20 cellular contexts compared by ENCODE assay signal in genomic region chr11:6841694-6842093, GRCh38. TPM values are rescaled to one million over a fixed set of nuclear protein-coding genes. Genes with fewer than 3 reads are reported as not detected.
DNase-seq lines count a peak whose midpoint lies in the region; ATAC-seq and TF ChIP-seq lines count a peak whose summit lies in the region.
"Had no signal": no experiment of that assay in that cellular context is flagged by ENCODE, and none has a peak within 500 bp of the region (broad histone marks: within the 10 kb centered on the region; RNA-seq: fewer than 3 reads in every experiment).

No MANE protein-coding gene starts in this region.

- no peak overlapping the region; the same call in 1 of the 2 replicates for H3K9ac ChIP-seq in OCI-LY3 (ENCODE audit: low read length)
- H3K9ac ChIP-seq: GM23248 had no signal

- no peaks in the 10 kb centered on the region for H3K36me3 ChIP-seq in GM06990 (ENCODE audit: control insufficient read depth, insufficient read depth, low read length)
- H3K36me3 ChIP-seq in OCI-LY3 (replicated peaks; ENCODE audit: low read depth, low read length), result no peaks in the 10 kb centered on the region

- H3K79me2 ChIP-seq in OCI-LY3 (ENCODE audit: low read length), result no peaks in the 10 kb centered on the region

- H3K27ac ChIP-seq in OCI-LY3 (ENCODE audit: low read length), result no peak overlapping the region
- no peak overlapping the region for H3K27ac ChIP-seq in right cardiac atrium (ENCODE audit: low read length)
- H3K27ac ChIP-seq: 22Rv1, GM23248 had no signal

- ATAC-seq in GM18868 (IDR thresholded peaks at IDR 0.05; ENCODE audit: unreplicated experiment), result peak; percentile 61
- peak; percentile 71 for ATAC-seq in GM21529 (IDR thresholded peaks at IDR 0.05; ENCODE audit: unreplicated experiment)
- no peak for ATAC-seq in HG02870 (IDR thresholded peaks at IDR 0.05; ENCODE audit: unreplicated experiment)
- ATAC-seq in right cardiac atrium, result no peak
- ATAC-seq: CD8-positive, alpha-beta T cell; HCT116; K562 had no signal

- H3K27me3 ChIP-seq in GM06990 (replicated peaks; ENCODE audit: control insufficient read depth, insufficient read depth, low read length), result no peaks in the 10 kb centered on the region
- no peaks in the 10 kb centered on the region for H3K27me3 ChIP-seq in OCI-LY3 (ENCODE audit: low read depth, low read length)
- H3K27me3 ChIP-seq in right cardiac atrium (ENCODE audit: control insufficient read depth, insufficient read depth), result no peaks in the 10 kb centered on the region

- no peak overlapping the region for H2AFZ ChIP-seq in OCI-LY3 (ENCODE audit: low read depth, low read length)
- H2AFZ ChIP-seq: GM23248 had no signal

- intact Hi-C loops in right cardiac atrium (cut with DNase I), result no loop called here

- peak overlapping the region; percentile 41 for H3K4me2 ChIP-seq in OCI-LY3 (ENCODE audit: low read length)

- H3K4me3 ChIP-seq in GM06990 (replicated peaks; ENCODE audit: low read depth, low read length), result no peak overlapping the region
- no peak overlapping the region for H3K4me3 ChIP-seq in OCI-LY3 (ENCODE audit: low read length)
- H3K4me3 ChIP-seq in right cardiac atrium (ENCODE audit: low read length), result no peak overlapping the region
- H3K4me3 ChIP-seq: GM23248, K562 had no signal

- peak; percentile 26 for DNase-seq in GM06990 (ENCODE audit: extremely low read depth, insufficient read length)
- DNase-seq in GF-D8 (lab: John Stamatoyannopoulos, UW), result no peak
- no peak for DNase-seq in right cardiac atrium
- DNase-seq: CD8-positive, alpha-beta T cell; COR-L47; DMS153; DMS79 treated with DMSO at 0.1 percent for 48 hours; EL; GM23248; Karpas-422 had no signal

- H3K9me3 ChIP-seq in OCI-LY3 (ENCODE audit: insufficient read depth, low read length) (no peaks in the 10 kb centered on the region), right cardiac atrium (ENCODE audit: control insufficient read depth, low read length) (no peaks in the 10 kb centered on the region)

- no peaks in the 10 kb centered on the region for H4K20me1 ChIP-seq in OCI-LY3 (ENCODE audit: insufficient read depth, low read length)

- H3K4me1 ChIP-seq in OCI-LY3 (ENCODE audit: low read length) (peaks cover 13% of the 10 kb centered on the region), right cardiac atrium (ENCODE audit: control insufficient read depth, insufficient read depth, low read length) (no peaks in the 10 kb centered on the region)

- TF ChIP-seq CTCF in GM06990 (IDR thresholded peaks at IDR 0.05; ENCODE audit: insufficient read depth, low read length, poor library complexity, severe bottlenecking) (no peak), OCI-LY3 (IDR thresholded peaks at IDR 0.05; ENCODE audit: low read depth, low read length) (no peak)

RNA-seq across cellular contexts. Expression of gene OR10A5, which starts 3.8 kb away (rescaled TPM):
- total RNA-seq in right cardiac atrium, result not detected
- polyA plus RNA-seq in right cardiac atrium, result not detected
- total RNA-seq: A673; CD8-positive, alpha-beta T cell; GM23248; K562 had no signal
- polyA plus RNA-seq: BJ, CD14-positive monocyte, GM23248 had no signal

RNA-seq across cellular contexts. Expression of gene OR10A2, which starts 21.2 kb away (rescaled TPM):
- total RNA-seq in right cardiac atrium, result not detected
- polyA plus RNA-seq in right cardiac atrium, result not detected
- total RNA-seq: A673; CD8-positive, alpha-beta T cell; GM23248; K562 had no signal
- polyA plus RNA-seq: BJ, CD14-positive monocyte had no signal

RNA-seq across cellular contexts. Expression of gene OR10A4, which starts 34.7 kb away (rescaled TPM):
- not detected for total RNA-seq in right cardiac atrium
- not detected for polyA plus RNA-seq in right cardiac atrium
- total RNA-seq: A673; CD8-positive, alpha-beta T cell; GM23248; K562 had no signal
- polyA plus RNA-seq: BJ, CD14-positive monocyte, GM23248, K562 had no signal

RNA-seq across cellular contexts. Expression of gene OR6A2, which starts 42.2 kb away (rescaled TPM):
- total RNA-seq in right cardiac atrium, result under 1 TPM in 2 of 4 donors, not detected in 2; 0.06 to 0.08 TPM
- polyA plus RNA-seq in right cardiac atrium, result not detected
- total RNA-seq: A673; CD8-positive, alpha-beta T cell; GM23248 had no signal
- polyA plus RNA-seq: BJ, CD14-positive monocyte, GM23248 had no signal

RNA-seq across cellular contexts. Expression of gene OR2D2, which starts 50.6 kb away (rescaled TPM):
- not detected for total RNA-seq in right cardiac atrium
- not detected for polyA plus RNA-seq in right cardiac atrium
- total RNA-seq: A673; CD8-positive, alpha-beta T cell had no signal
- polyA plus RNA-seq: CD14-positive monocyte, GM23248 had no signal

Comparison
In these comparisons a context has a peak if more than half of its experiments do, and no peak if none do; other contexts are left out.
1. ATAC-seq: peak in GM18868 (single experiment) and GM21529 (single experiment); none in HG02870 (single experiment) and right cardiac atrium (0 of 2).